8 cellular contexts compared by ENCODE assay signal in the genomic region with DNA sequence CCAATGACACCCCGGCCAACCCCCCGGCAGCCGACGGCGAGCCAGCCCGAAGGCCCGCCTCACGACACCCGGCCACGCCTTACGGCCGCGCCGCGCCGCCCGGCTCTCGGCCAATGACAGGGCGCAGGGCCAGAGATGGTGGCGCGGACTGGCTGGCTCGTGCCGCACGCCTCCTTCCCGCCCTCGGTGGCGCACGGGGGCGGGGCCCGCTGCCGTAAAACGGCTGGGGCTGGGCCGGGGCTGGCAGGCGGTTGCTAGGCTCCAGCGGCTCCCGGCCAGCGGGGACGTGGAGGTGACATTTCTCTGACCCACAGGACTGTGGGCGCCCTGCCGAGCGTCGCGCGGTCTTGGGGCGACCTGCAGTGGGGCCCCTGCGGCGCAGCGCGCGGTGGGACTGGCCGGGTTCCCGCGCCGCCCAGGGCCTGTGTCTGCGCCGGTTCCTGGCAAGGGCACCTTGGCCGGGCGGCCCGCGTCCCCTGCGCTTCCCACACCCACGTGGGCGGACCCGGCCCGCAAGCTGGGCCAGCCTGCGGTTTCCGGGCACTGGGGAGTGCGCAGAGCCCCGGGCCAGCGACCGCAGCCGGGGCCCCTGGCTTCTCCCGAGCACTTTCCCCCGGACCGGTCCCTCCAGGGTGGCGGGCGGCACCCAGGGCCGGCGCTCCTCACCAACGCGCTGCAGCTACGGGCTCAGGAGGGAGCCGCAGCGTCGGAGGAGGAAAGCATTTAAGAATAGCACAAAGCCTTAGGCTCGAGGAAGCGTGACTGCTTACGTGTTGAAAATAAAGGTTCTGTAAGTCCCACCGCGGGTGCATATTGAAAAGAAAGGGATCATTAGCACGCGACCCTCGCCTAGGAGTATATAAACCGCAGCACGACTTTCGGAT. TPM values are rescaled to one million over a fixed set of nuclear protein-coding genes. Genes with fewer than 3 reads are reported as not detected.
DNase-seq lines count a peak whose midpoint lies in the region; TF ChIP-seq lines count a peak whose summit lies in the region.

A gene (minus strand): TSS at position 8 of the 884 bp plus-strand sequence. CDS start 64 bp downstream, outside the sequence.

- in situ Hi-C loops in SK-MEL-5 (cut with HindIII; ENCODE audit: low pct_unique_long_range_greater_than_20kb, low sequenced_read_pairs) = no loop called here

- no peak for TF ChIP-seq CTCF in HFFc6 (IDR thresholded peaks at IDR 0.05)

- DNase-seq in GM04504 (ENCODE audit: low read depth) (peak; percentile 92), HFFc6 (peak; percentile 93), NAMALWA (ENCODE audit: low spot score) (peak; percentile 96), SK-MEL-5 (ENCODE audit: low read depth, low spot score) (peak; percentile 92), foreskin melanocyte (peak; percentile 92), stromal cell of bone marrow (ENCODE audit: low read depth) (peak; percentile 92)
- DNase-seq in activated naive CD4-positive, alpha-beta T cell treated with Interleukin-2 at 50 U/mL for 16 hours = peak; percentile 95

- peaks cover 2% of the 10 kb centered on the region for H3K27me3 Mint-ChIP-seq in HFFc6 (ENCODE audit: insufficient read depth)

- peak within 1 kb of the TSS; percentile 93 for H3K4me3 Mint-ChIP-seq in HFFc6

- H3K36me3 Mint-ChIP-seq in HFFc6 (ENCODE audit: low read depth) = no peaks in the 10 kb centered on the region

- H3K4me3 ChIP-seq in neuron (ENCODE audit: low read length) = peak within 1 kb of the TSS; percentile 91

- H2AFZ ChIP-seq in neuron (ENCODE audit: low read depth, low read length) = peak within 1 kb of the TSS; percentile 96

- H3K9me3 ChIP-seq in neuron (ENCODE audit: low read length) = no peaks in the 10 kb centered on the region

- H3K27ac Mint-ChIP-seq in HFFc6 = peak within 1 kb of the TSS; percentile 83

- H3K27me3 ChIP-seq in neuron (ENCODE audit: insufficient read depth, low read length) = no peaks in the 10 kb centered on the region

- no peaks in the 10 kb centered on the region for H3K36me3 ChIP-seq in neuron (ENCODE audit: insufficient read depth, low read length)

- H3K4me1 ChIP-seq in neuron (ENCODE audit: insufficient read depth, low read length) = peaks cover 13% of the 10 kb centered on the region

- peaks cover 9% of the 10 kb centered on the region for H3K4me1 Mint-ChIP-seq in HFFc6 (ENCODE audit: low read depth)

- H3K9me3 Mint-ChIP-seq in HFFc6 = no peaks in the 10 kb centered on the region

RNA-seq across cellular contexts. Expression of the gene that starts here (rescaled TPM):
- 10 to 100 TPM; 21.7 to 24.5 (median 22.9) TPM for total RNA-seq in HFFc6 (2021; fragmentation: NEBNext Ultra II Directional; extraction: Animal tissue kit (Norgen Biotek cat#: 25700))
- total RNA-seq in SK-MEL-5 (2014; rRNA removed; shearing (Covaris generic)) = 30.3 and 34.6 TPM in 2 replicates
- 19.4 and 20.2 TPM in 2 replicates for polyA plus RNA-seq in SK-MEL-5 (2015; cell fraction: cytosol; rRNA removed)
- 24.7 and 25.0 TPM in 2 replicates for polyA plus RNA-seq in SK-MEL-5 (2015; cell fraction: nucleus; rRNA removed)

Comparison
In these comparisons a context has a peak if more than half of its experiments do, and no peak if none do; other contexts are left out.
1. Peak in every context shown above with its lines: DNase-seq and H3K4me3 ChIP-seq.